Comparison of ENCODE assay signal across 1 cellular context in the genomic region with DNA sequence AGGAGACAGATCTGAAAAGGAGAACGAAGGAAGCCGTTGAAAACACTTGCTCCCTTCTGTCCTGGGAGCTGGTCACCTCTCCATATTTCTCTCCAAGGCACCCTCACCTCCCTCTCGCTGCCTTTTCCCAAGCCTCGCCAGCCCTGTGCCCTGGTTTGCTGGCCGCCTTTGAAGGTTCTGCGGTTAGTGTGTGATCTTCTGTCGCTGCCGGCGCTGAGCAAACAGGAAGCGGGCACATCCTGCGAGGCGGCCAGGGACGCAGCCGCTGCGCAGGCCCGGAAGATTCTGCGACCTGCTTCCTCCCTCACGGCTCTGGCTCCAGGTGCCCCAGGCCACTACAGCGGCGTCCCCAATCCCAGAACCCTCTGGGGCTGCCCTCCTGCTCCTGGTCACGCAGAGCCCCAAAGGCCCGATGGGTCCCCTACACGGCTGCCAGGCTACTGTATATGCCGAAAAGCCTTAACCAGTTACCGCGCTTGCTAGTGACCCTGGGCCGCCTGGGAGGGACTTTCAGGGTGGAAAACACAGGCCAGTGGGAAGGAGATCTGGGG.
TF ChIP-seq lines count a peak whose summit lies in the region.

No MANE protein-coding gene starts in this region.

TF ChIP-seq in GM23338, 12 proteins besides CTCF, POLR2A, EP300 and RAD21 (continued from another document):
- TF ChIP-seq, protein P1, sequence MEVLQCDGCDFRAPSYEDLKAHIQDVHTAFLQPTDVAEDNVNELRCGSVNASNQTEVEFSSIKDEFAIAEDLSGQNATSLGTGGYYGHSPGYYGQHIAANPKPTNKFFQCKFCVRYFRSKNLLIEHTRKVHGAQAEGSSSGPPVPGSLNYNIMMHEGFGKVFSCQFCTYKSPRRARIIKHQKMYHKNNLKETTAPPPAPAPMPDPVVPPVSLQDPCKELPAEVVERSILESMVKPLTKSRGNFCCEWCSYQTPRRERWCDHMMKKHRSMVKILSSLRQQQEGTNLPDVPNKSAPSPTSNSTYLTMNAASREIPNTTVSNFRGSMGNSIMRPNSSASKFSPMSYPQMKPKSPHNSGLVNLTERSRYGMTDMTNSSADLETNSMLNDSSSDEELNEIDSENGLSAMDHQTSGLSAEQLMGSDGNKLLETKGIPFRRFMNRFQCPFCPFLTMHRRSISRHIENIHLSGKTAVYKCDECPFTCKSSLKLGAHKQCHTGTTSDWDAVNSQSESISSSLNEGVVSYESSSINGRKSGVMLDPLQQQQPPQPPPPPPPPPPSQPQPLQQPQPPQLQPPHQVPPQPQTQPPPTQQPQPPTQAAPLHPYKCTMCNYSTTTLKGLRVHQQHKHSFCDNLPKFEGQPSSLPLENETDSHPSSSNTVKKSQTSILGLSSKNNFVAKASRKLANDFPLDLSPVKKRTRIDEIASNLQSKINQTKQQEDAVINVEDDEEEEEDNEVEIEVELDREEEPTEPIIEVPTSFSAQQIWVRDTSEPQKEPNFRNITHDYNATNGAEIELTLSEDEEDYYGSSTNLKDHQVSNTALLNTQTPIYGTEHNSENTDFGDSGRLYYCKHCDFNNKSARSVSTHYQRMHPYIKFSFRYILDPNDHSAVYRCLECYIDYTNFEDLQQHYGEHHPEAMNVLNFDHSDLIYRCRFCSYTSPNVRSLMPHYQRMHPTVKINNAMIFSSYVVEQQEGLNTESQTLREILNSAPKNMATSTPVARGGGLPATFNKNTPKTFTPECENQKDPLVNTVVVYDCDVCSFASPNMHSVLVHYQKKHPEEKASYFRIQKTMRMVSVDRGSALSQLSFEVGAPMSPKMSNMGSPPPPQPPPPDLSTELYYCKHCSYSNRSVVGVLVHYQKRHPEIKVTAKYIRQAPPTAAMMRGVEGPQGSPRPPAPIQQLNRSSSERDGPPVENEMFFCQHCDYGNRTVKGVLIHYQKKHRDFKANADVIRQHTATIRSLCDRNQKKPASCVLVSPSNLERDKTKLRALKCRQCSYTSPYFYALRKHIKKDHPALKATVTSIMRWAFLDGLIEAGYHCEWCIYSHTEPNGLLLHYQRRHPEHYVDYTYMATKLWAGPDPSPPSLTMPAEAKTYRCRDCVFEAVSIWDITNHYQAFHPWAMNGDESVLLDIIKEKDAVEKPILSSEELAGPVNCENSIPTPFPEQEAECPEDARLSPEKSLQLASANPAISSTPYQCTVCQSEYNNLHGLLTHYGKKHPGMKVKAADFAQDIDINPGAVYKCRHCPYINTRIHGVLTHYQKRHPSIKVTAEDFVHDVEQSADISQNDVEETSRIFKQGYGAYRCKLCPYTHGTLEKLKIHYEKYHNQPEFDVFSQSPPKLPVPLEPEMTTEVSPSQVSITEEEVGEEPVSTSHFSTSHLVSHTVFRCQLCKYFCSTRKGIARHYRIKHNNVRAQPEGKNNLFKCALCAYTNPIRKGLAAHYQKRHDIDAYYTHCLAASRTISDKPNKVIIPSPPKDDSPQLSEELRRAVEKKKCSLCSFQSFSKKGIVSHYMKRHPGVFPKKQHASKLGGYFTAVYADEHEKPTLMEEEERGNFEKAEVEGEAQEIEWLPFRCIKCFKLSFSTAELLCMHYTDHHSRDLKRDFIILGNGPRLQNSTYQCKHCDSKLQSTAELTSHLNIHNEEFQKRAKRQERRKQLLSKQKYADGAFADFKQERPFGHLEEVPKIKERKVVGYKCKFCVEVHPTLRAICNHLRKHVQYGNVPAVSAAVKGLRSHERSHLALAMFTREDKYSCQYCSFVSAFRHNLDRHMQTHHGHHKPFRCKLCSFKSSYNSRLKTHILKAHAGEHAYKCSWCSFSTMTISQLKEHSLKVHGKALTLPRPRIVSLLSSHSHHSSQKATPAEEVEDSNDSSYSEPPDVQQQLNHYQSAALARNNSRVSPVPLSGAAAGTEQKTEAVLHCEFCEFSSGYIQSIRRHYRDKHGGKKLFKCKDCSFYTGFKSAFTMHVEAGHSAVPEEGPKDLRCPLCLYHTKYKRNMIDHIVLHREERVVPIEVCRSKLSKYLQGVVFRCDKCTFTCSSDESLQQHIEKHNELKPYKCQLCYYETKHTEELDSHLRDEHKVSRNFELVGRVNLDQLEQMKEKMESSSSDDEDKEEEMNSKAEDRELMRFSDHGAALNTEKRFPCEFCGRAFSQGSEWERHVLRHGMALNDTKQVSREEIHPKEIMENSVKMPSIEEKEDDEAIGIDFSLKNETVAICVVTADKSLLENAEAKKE (CRISPR knock-in tag; IDR thresholded peaks at IDR 0.05) = no peak
- TF ChIP-seq EZH2 (IDR thresholded peaks at IDR 0.05; ENCODE audit: low read depth, unreplicated experiment) = no peak
- no peak for TF ChIP-seq ZNF114 (CRISPR knock-in tag; IDR thresholded peaks at IDR 0.05)
- TF ChIP-seq, protein P2, sequence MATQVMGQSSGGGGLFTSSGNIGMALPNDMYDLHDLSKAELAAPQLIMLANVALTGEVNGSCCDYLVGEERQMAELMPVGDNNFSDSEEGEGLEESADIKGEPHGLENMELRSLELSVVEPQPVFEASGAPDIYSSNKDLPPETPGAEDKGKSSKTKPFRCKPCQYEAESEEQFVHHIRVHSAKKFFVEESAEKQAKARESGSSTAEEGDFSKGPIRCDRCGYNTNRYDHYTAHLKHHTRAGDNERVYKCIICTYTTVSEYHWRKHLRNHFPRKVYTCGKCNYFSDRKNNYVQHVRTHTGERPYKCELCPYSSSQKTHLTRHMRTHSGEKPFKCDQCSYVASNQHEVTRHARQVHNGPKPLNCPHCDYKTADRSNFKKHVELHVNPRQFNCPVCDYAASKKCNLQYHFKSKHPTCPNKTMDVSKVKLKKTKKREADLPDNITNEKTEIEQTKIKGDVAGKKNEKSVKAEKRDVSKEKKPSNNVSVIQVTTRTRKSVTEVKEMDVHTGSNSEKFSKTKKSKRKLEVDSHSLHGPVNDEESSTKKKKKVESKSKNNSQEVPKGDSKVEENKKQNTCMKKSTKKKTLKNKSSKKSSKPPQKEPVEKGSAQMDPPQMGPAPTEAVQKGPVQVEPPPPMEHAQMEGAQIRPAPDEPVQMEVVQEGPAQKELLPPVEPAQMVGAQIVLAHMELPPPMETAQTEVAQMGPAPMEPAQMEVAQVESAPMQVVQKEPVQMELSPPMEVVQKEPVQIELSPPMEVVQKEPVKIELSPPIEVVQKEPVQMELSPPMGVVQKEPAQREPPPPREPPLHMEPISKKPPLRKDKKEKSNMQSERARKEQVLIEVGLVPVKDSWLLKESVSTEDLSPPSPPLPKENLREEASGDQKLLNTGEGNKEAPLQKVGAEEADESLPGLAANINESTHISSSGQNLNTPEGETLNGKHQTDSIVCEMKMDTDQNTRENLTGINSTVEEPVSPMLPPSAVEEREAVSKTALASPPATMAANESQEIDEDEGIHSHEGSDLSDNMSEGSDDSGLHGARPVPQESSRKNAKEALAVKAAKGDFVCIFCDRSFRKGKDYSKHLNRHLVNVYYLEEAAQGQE (IDR thresholded peaks at IDR 0.05; ENCODE audit: unreplicated experiment) = no peak
- no peak for TF ChIP-seq STAT1 (IDR thresholded peaks at IDR 0.05; ENCODE audit: unreplicated experiment)
TF ChIP-seq in GM23338: peak in this region for 0.
